ENCODE assay signal across 17 cellular contexts in the genomic region with DNA sequence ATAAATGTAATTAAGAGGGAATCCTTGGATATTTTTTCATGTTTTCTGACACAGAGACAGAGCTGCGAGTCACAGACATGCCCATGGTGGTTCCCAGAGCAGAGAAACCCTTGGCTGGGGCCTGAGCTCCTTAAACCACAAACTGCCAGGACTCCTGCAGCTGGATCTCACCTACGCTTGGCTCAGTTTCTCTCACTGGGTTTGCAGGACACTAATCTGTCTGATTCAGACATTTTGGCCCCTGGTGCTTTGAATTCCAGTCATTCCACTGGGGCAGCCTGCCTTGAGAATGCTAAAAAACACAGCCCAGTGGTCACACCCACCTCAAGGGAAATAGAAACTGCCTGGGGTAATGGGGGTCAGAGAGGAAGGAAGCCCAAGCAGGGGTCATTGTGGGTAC.
DNase-seq lines count a peak whose midpoint lies in the region; ATAC-seq and TF ChIP-seq lines count a peak whose summit lies in the region.
"Had no signal": no experiment of that assay in that cellular context is flagged by ENCODE, and none has a peak within 500 bp of the region (broad histone marks: within the 10 kb centered on the region; RNA-seq: fewer than 3 reads in every experiment).

No MANE protein-coding gene starts in this region.

- DNase-seq in ELR (ENCODE audit: low read depth) (peak; percentile 21), fibroblast of peridontal ligament (ENCODE audit: extremely low read depth) (peak; percentile 38), renal cortical epithelial cell (ENCODE audit: low read depth) (peak; percentile 85), GF-D8 (lab: John Stamatoyannopoulos, UW) (no peak), retina (no peak), pons (ENCODE audit: low spot score) (no peak), GM20000 (ENCODE audit: low spot score) (no peak)
- DNase-seq: activated CD8-positive, alpha-beta T cell treated with anti-CD3 and anti-CD28 coated beads for 36 hours; C1 segment of cervical spinal cord; DMS53; foreskin melanocyte; midbrain; NCI-H1417 treated with DMSO at 0.1 percent for 48 hours; NCI-H446 treated with DMSO at 0.1 percent for 48 hours; stimulated activated naive CD8-positive, alpha-beta T cell treated with anti-CD3 and anti-CD28 coated beads, Interleukin-15, amount 100 ng/mL, for 72 hours had no signal

- TF ChIP-seq CTCF in GM20000 (IDR thresholded peaks at IDR 0.05; ENCODE audit: extremely low read depth, missing control alignments), result no peak

- peak; percentile 59 for ATAC-seq in SK-N-SH treated with all-trans-retinoic acid at 6 μM for 48 hours
- ATAC-seq: activated CD8-positive, alpha-beta T cell treated with anti-CD3 and anti-CD28 coated beads for 36 hours; K562; stimulated activated naive CD8-positive, alpha-beta T cell treated with anti-CD3 and anti-CD28 coated beads, Interleukin-15, amount 100 ng/mL, for 72 hours had no signal

TF ChIP-seq in SK-N-SH treated with all-trans-retinoic acid at 6 μM for 48 hours, 23 proteins besides CTCF, POLR2A, EP300 and RAD21:
- TF ChIP-seq, protein P1, sequence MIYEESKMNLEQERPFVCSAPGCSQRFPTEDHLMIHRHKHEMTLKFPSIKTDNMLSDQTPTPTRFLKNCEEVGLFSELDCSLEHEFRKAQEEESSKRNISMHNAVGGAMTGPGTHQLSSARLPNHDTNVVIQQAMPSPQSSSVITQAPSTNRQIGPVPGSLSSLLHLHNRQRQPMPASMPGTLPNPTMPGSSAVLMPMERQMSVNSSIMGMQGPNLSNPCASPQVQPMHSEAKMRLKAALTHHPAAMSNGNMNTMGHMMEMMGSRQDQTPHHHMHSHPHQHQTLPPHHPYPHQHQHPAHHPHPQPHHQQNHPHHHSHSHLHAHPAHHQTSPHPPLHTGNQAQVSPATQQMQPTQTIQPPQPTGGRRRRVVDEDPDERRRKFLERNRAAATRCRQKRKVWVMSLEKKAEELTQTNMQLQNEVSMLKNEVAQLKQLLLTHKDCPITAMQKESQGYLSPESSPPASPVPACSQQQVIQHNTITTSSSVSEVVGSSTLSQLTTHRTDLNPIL (CRISPR knock-in tag; IDR thresholded peaks at IDR 0.05; ENCODE audit: low read depth), result no peak
- no peak for TF ChIP-seq ZNF70 (CRISPR knock-in tag; IDR thresholded peaks at IDR 0.05)
- TF ChIP-seq CSRNP3 (CRISPR knock-in tag; IDR thresholded peaks at IDR 0.05), result no peak
- no peak for TF ChIP-seq ISL1 (CRISPR knock-in tag; IDR thresholded peaks at IDR 0.05)
- TF ChIP-seq OSR1 (CRISPR knock-in tag; IDR thresholded peaks at IDR 0.05), result no peak
- TF ChIP-seq POU6F1 (CRISPR knock-in tag; IDR thresholded peaks at IDR 0.05; ENCODE audit: borderline replicate concordance, low read depth), result no peak
- no peak for TF ChIP-seq ARNTL (CRISPR knock-in tag; IDR thresholded peaks at IDR 0.05; ENCODE audit: borderline replicate concordance, low read depth)
- no peak for TF ChIP-seq ZC3H10 (CRISPR knock-in tag; IDR thresholded peaks at IDR 0.05)
- TF ChIP-seq SNAI2 (CRISPR knock-in tag; IDR thresholded peaks at IDR 0.05), result no peak
- TF ChIP-seq RARB (CRISPR knock-in tag; IDR thresholded peaks at IDR 0.05), result no peak
- no peak for TF ChIP-seq TSHZ2 (CRISPR knock-in tag; IDR thresholded peaks at IDR 0.05)
- TF ChIP-seq ZNF8 (CRISPR knock-in tag; IDR thresholded peaks at IDR 0.05), result no peak
- TF ChIP-seq CSDC2 (CRISPR knock-in tag; IDR thresholded peaks at IDR 0.05), result no peak
- TF ChIP-seq GLIS3 (CRISPR knock-in tag; IDR thresholded peaks at IDR 0.05), result no peak
- TF ChIP-seq PPARA (CRISPR knock-in tag; IDR thresholded peaks at IDR 0.05; ENCODE audit: borderline replicate concordance), result no peak
- TF ChIP-seq ZFP30 (CRISPR knock-in tag; IDR thresholded peaks at IDR 0.05), result no peak
- TF ChIP-seq ESRRG (CRISPR knock-in tag; IDR thresholded peaks at IDR 0.05), result no peak
- TF ChIP-seq, protein P2, sequence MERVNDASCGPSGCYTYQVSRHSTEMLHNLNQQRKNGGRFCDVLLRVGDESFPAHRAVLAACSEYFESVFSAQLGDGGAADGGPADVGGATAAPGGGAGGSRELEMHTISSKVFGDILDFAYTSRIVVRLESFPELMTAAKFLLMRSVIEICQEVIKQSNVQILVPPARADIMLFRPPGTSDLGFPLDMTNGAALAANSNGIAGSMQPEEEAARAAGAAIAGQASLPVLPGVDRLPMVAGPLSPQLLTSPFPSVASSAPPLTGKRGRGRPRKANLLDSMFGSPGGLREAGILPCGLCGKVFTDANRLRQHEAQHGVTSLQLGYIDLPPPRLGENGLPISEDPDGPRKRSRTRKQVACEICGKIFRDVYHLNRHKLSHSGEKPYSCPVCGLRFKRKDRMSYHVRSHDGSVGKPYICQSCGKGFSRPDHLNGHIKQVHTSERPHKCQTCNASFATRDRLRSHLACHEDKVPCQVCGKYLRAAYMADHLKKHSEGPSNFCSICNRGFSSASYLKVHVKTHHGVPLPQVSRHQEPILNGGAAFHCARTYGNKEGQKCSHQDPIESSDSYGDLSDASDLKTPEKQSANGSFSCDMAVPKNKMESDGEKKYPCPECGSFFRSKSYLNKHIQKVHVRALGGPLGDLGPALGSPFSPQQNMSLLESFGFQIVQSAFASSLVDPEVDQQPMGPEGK (CRISPR knock-in tag; IDR thresholded peaks at IDR 0.05; ENCODE audit: borderline replicate concordance), result no peak
- no peak for TF ChIP-seq ZFP3 (CRISPR knock-in tag; IDR thresholded peaks at IDR 0.05)

Comparison
In these comparisons a context has a peak if more than half of its experiments do, and no peak if none do; other contexts are left out.
1. DNase-seq: peak in ELR (single experiment), fibroblast of peridontal ligament (single experiment) and renal cortical epithelial cell (single experiment); none in GF-D8 (single experiment), retina (single experiment), pons (single experiment) and GM20000 (single experiment).